ENCODE assay signal across 8 cellular contexts in the genomic region with DNA sequence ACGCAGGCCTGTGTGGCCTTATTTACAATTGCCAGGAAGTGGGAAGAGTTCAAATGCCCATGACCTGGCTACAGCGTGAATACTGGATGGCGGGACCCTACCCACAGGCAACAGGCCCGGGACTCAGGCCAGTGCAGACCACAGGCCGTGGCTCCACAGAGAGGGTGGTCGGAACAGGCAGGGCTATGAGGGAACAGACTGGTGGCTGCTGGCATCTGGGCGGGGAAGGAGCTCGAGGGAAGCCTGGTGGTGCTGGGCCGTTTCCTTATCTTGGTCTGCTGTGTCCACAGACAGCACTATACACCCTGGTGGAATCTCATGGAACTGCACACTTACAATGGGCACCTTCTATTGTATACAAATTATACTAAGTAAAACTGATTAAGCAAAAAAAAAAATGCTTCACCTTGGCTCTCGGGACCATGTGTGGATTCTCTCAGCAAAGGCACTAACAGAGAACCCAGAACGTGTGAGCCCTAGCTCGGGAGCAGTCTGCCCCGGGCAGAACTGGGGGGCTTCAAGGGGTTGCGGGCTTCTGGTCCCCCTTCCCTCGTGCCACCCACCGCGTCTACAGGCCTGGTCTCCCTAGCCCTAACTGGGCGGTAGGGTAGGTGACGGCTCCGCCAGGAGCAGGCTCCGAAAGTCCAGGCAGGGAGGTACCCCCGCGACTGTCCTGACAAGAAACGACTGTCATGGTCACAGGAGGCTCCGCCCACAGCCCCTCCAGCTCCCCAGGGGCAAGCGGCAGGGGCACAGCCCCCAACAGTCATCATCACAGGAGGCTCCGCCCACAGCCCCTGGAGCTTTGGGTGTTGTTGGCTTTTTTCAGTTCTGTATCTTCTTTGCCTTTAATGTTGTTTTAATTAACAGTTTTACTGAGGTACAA. TPM values are rescaled to one million over a fixed set of nuclear protein-coding genes. Genes with fewer than 3 reads are reported as not detected.
A peak's percentile ranks its signal among the peaks of the same experiment; 100 is the strongest.
DNase-seq lines count a peak whose midpoint lies in the region; ATAC-seq, FAIRE-seq and TF ChIP-seq lines count a peak whose summit lies in the region.

No MANE protein-coding gene starts in this region.

- no peaks in the 10 kb centered on the region for H3K9me3 Mint-ChIP-seq in Caco-2 (ENCODE audit: unreplicated experiment)
- H3K9me3 Mint-ChIP-seq in GM23338 = no peaks in the 10 kb centered on the region

- CTCF ChIA-PET in Caco-2 (lab: Charles Lee) (interaction anchor here (0.5 to 1.2 kb wide), 9 partner anchors 8 to 322 kb away, joined by 3 to 16 read pairs (median 5); partner anchors contain the start of gene CEP131), OCI-LY7 (lab: Charles Lee; ENCODE audit: unreplicated experiment) (interaction anchor here (0.5 kb wide), 1 partner anchor 99 kb away, joined by 3 read pairs; no protein-coding TSS in a partner anchor)

- H3K4me3 ChIP-seq in Caco-2 (ENCODE audit: low read depth, low read length) (no peak overlapping the region), GM23338 (no peak overlapping the region), OCI-LY7 (ENCODE audit: low read depth, low read length, poor library complexity, severe bottlenecking) (no peak overlapping the region), bronchial epithelial cell (ENCODE audit: low read depth, low read length) (no peak overlapping the region), testis (no peak overlapping the region)

- no peak for FAIRE-seq in bronchial epithelial cell (lab: Jason Lieb, UNC)

- H4K20me1 ChIP-seq in GM23338 (replicated peaks; ENCODE audit: insufficient read depth) = no peaks in the 10 kb centered on the region
- no peaks in the 10 kb centered on the region for H4K20me1 ChIP-seq in OCI-LY7 (ENCODE audit: insufficient read depth, low read length)

- no peak overlapping the region for H3K4me3 Mint-ChIP-seq in Caco-2 (ENCODE audit: unreplicated experiment)
- no peak overlapping the region for H3K4me3 Mint-ChIP-seq in GM23338

- 70 to 72% methylated on average over 27 of the region's 27 CpGs for WGBS in testis, 2 donors

- ATAC-seq in GM23338 = peak; percentile 84
- ATAC-seq in left colon = peak; percentile 94
- ATAC-seq in HG02571 (IDR thresholded peaks at IDR 0.05; ENCODE audit: unreplicated experiment) = no peak

- H3K36me3 Mint-ChIP-seq in Caco-2 (ENCODE audit: insufficient read depth, unreplicated experiment) (peaks cover 6% of the 10 kb centered on the region), GM23338 (ENCODE audit: low read depth) (peaks cover 7% of the 10 kb centered on the region; the same call in 2 of the 3 replicates)

- no peaks in the 10 kb centered on the region for H3K9me2 ChIP-seq in GM23338 (ENCODE audit: insufficient read depth)
- no peaks in the 10 kb centered on the region for H3K9me2 ChIP-seq in OCI-LY7 (ENCODE audit: insufficient read depth, low read length)

- H3F3A ChIP-seq in GM23338 (replicated peaks; ENCODE audit: low read depth) = no peaks in the 10 kb centered on the region

- no peaks in the 10 kb centered on the region for H3K4me1 ChIP-seq in Caco-2
- no peaks in the 10 kb centered on the region for H3K4me1 ChIP-seq in GM23338 (ENCODE audit: insufficient read depth)
- peaks cover 7% of the 10 kb centered on the region for H3K4me1 ChIP-seq in OCI-LY7 (ENCODE audit: insufficient read depth, low read length, poor library complexity, severe bottlenecking)
- H3K4me1 ChIP-seq in testis = peaks cover 20% of the 10 kb centered on the region

- H3K27ac Mint-ChIP-seq in Caco-2 (ENCODE audit: unreplicated experiment) (no peak overlapping the region), GM23338 (no peak overlapping the region)

- no peaks in the 10 kb centered on the region for H3K27me3 ChIP-seq in Caco-2 (replicated peaks; ENCODE audit: control insufficient read depth, insufficient read depth, low read length)
- no peaks in the 10 kb centered on the region for H3K27me3 ChIP-seq in GM23338 (ENCODE audit: insufficient read depth)
- H3K27me3 ChIP-seq in bronchial epithelial cell (ENCODE audit: control insufficient read depth, insufficient read depth, low read length) = no peaks in the 10 kb centered on the region
- H3K27me3 ChIP-seq in testis = no peaks in the 10 kb centered on the region

- intact Hi-C loops in Caco-2 (cut with micrococcal nuclease; ENCODE audit: unreplicated experiment) = loop anchor here (1.0 kb wide), 1 partner anchor 59 kb away; no protein-coding TSS in a partner anchor
- intact Hi-C loops in OCI-LY7 (cut with micrococcal nuclease; ENCODE audit: unreplicated experiment) = loop anchor here (1.0 kb wide), 1 partner anchor 59 kb away; no protein-coding TSS in a partner anchor
- intact Hi-C loops in left colon (cut with DNase I, micrococcal nuclease) = no loop called here
- intact Hi-C loops in testis (cut with DNase I; ENCODE audit: low total_unique reads) = no loop called here

- BruUV-seq in Caco-2 (replicated peaks; lab: Mats Ljungman, UMichigan) = no TSS peak
- no TSS peak for BruUV-seq in OCI-LY7 (replicated peaks; lab: Mats Ljungman, UMichigan)

- H3K36me3 ChIP-seq in Caco-2 (ENCODE audit: control insufficient read depth, insufficient read depth, low read length) (no peaks in the 10 kb centered on the region), GM23338 (ENCODE audit: insufficient read depth) (no peaks in the 10 kb centered on the region; the same call in 1 of the 2 replicates), OCI-LY7 (ENCODE audit: insufficient read depth, low read length) (peaks cover 39% of the 10 kb centered on the region), bronchial epithelial cell (ENCODE audit: control insufficient read depth, insufficient read depth, low read length) (peaks cover 1% of the 10 kb centered on the region), testis (ENCODE audit: low read depth, missing control alignments) (no peaks in the 10 kb centered on the region)

- no peaks in the 10 kb centered on the region for H3K79me2 ChIP-seq in GM23338 (replicated peaks; ENCODE audit: insufficient read depth)
- H3K79me2 ChIP-seq in OCI-LY7 (ENCODE audit: insufficient read depth, low read depth, low read length) = no peaks in the 10 kb centered on the region

- DNase-seq in Caco-2 (peak; percentile 75 to 79), GM23338 (ENCODE audit: low spot score) (peak; percentile 73), OCI-LY7 (ENCODE audit: low spot score) (peak; percentile 75), bronchial epithelial cell (ENCODE audit: low read depth) (peak; percentile 57), left colon (peak; percentile 62 to 66), testis (peak; percentile 85), NCI-H1105 treated with DMSO at 0.1 percent for 48 hours (lab: John Stamatoyannopoulos, UW) (no peak)

- no peaks in the 10 kb centered on the region for H3K4me1 Mint-ChIP-seq in Caco-2 (ENCODE audit: low read depth, unreplicated experiment)
- no peaks in the 10 kb centered on the region for H3K4me1 Mint-ChIP-seq in GM23338

- TF ChIP-seq CTCF in Caco-2 (IDR thresholded peaks at IDR 0.05; ENCODE audit: insufficient read depth in 1 of 2, low read depth in 1 of 2, low read length in 1 of 2, severe bottlenecking in 1 of 2, unreplicated experiment in 1 of 2) (peak; percentile 61 to 75), GM23338 (conservative IDR thresholded peaks at IDR 0.05; ENCODE audit: low read depth in 2 of 2) (peak; percentile 29 to 46), OCI-LY7 (conservative IDR thresholded peaks at IDR 0.05; ENCODE audit: low read length) (peak; percentile 80), bronchial epithelial cell (IDR thresholded peaks at IDR 0.05; ENCODE audit: insufficient read depth, low read length, severe bottlenecking) (peak; percentile 64), testis (IDR thresholded peaks at IDR 0.05) (peak; percentile 70 to 84 (median 83))

- POLR2A ChIA-PET in Caco-2 (lab: Charles Lee) = interaction anchor here (0.7 kb wide), 1 partner anchor 198 kb away, joined by 3 read pairs; no protein-coding TSS in a partner anchor
- POLR2A ChIA-PET in OCI-LY7 (lab: Charles Lee) = interaction anchor here (0.7 kb wide), 1 partner anchor 178 kb away, joined by 3 read pairs; no protein-coding TSS in a partner anchor

- H2AFZ ChIP-seq in GM23338 (no peak overlapping the region), OCI-LY7 (ENCODE audit: low read length) (no peak overlapping the region)

- H3K27me3 Mint-ChIP-seq in Caco-2 (ENCODE audit: insufficient read depth, unreplicated experiment) = no peaks in the 10 kb centered on the region
- peaks cover 6% of the 10 kb centered on the region for H3K27me3 Mint-ChIP-seq in GM23338 (ENCODE audit: insufficient read depth, low read depth, poor library complexity)

- no peak for TF ChIP-seq POLR2A in testis (IDR thresholded peaks at IDR 0.05)

- H3K4me2 ChIP-seq in GM23338 (no peak overlapping the region), OCI-LY7 (ENCODE audit: low read length) (no peak overlapping the region)

- H3K9me3 ChIP-seq in Caco-2 = no peaks in the 10 kb centered on the region
- no peaks in the 10 kb centered on the region for H3K9me3 ChIP-seq in OCI-LY7 (ENCODE audit: low read length)
- H3K9me3 ChIP-seq in testis = no peaks in the 10 kb centered on the region

- H3K27ac ChIP-seq in GM23338 (ENCODE audit: low read depth) (0 out of 2 replicates have a peak overlapping the region, but pooled peaks have one; percentile 36), OCI-LY7 (ENCODE audit: low read depth, low read length, poor library complexity, severe bottlenecking) (no peak overlapping the region), testis (no peak overlapping the region)

RNA-seq across cellular contexts. Expression of gene CEP131, which starts 21.8 kb away (rescaled TPM):
- total RNA-seq in Caco-2 (2022) (28.4 and 29.4 TPM in 2 replicates), OCI-LY7 (2022) (36.0 and 38.6 TPM in 2 replicates), bronchial epithelial cell (7.9 and 9.2 TPM in 2 replicates), left colon (1 to 10 TPM; 4.7 to 9.5 TPM), testis (10 to 100 TPM; 42.9 to 48.7 TPM)
- total RNA-seq in GM23338 (2014; rRNA removed; shearing (Covaris generic)) = 29.0 and 35.5 TPM in 2 replicates
- polyA plus RNA-seq in GM23338 (2016; fragmentation: Nextera tagmentation; extraction: Ambion mirVana) (26.8 and 29.4 TPM in 2 replicates), testis (ENCODE audit: insufficient read depth, low read depth, low replicate concordance) (28.9 TPM)
- 32.9 and 35.0 TPM in 2 replicates for total RNA-seq in OCI-LY7 (2014; rRNA removed; shearing (Covaris generic))

RNA-seq across cellular contexts. Expression of gene AATK, which starts 34.9 kb away (rescaled TPM):
- 26.4 and 26.6 TPM in 2 replicates for total RNA-seq in Caco-2 (2022)
- 2.3 and 5.0 TPM in 2 replicates for total RNA-seq in GM23338 (2014; rRNA removed; shearing (Covaris generic))
- 1.1 and 1.3 TPM in 2 replicates for polyA plus RNA-seq in GM23338 (2016; fragmentation: Nextera tagmentation; extraction: Ambion mirVana)
- total RNA-seq in OCI-LY7 (2014; rRNA removed; shearing (Covaris generic)) = 0.03 TPM in 1 of 2 replicates, not detected in the other
- total RNA-seq in OCI-LY7 (2022) = not detected in 2 replicates
- 0.51 and 0.79 TPM in 2 replicates for total RNA-seq in bronchial epithelial cell
- 10 to 100 TPM in 1 of 2 donors, 1 to 10 TPM in 1; 3.4 to 37.0 TPM for total RNA-seq in left colon
- 1 to 10 TPM; 3.8 to 5.6 TPM for total RNA-seq in testis
- polyA plus RNA-seq in testis (ENCODE audit: insufficient read depth, low read depth, low replicate concordance) = 3.5 TPM

RNA-seq across cellular contexts. Expression of gene PVALEF, which starts 35.6 kb away (rescaled TPM):
- total RNA-seq in Caco-2 (2022) (0.58 TPM in 1 of 2 replicates, not detected in the other), OCI-LY7 (2022) (not detected in 2 replicates), bronchial epithelial cell (not detected in 2 replicates), left colon (not detected), testis (not detected)
- not detected in 2 replicates for total RNA-seq in GM23338 (2014; rRNA removed; shearing (Covaris generic))
- polyA plus RNA-seq in GM23338 (2016; fragmentation: Nextera tagmentation; extraction: Ambion mirVana) (not detected in 2 replicates), testis (ENCODE audit: insufficient read depth, low read depth, low replicate concordance) (not detected)
- not detected in 2 replicates for total RNA-seq in OCI-LY7 (2014; rRNA removed; shearing (Covaris generic))

RNA-seq across cellular contexts. Expression of gene TEPSIN, which starts 37.9 kb away (rescaled TPM):
- total RNA-seq in Caco-2 (2022) (38.7 and 40.3 TPM in 2 replicates), OCI-LY7 (2022) (75.3 and 78.9 TPM in 2 replicates), bronchial epithelial cell (5.8 and 7.8 TPM in 2 replicates), left colon (10 to 100 TPM; 34.3 to 34.6 TPM), testis (10 to 100 TPM; 55.4 to 83.0 TPM)
- 25.3 and 37.5 TPM in 2 replicates for total RNA-seq in GM23338 (2014; rRNA removed; shearing (Covaris generic))
- polyA plus RNA-seq in GM23338 (2016; fragmentation: Nextera tagmentation; extraction: Ambion mirVana) (4.4 and 5.5 TPM in 2 replicates), testis (ENCODE audit: insufficient read depth, low read depth, low replicate concordance) (32.0 TPM)
- total RNA-seq in OCI-LY7 (2014; rRNA removed; shearing (Covaris generic)) = 29.7 and 46.4 TPM in 2 replicates

RNA-seq across cellular contexts. Expression of gene NDUFAF8, which starts 38.2 kb away (rescaled TPM):
- total RNA-seq in Caco-2 (2022) = 65.0 and 66.7 TPM in 2 replicates
- 17.9 and 21.5 TPM in 2 replicates for total RNA-seq in GM23338 (2014; rRNA removed; shearing (Covaris generic))
- 156 and 175 TPM in 2 replicates for polyA plus RNA-seq in GM23338 (2016; fragmentation: Nextera tagmentation; extraction: Ambion mirVana)
- total RNA-seq in OCI-LY7 (2014; rRNA removed; shearing (Covaris generic)) = 129 and 161 TPM in 2 replicates
- total RNA-seq in OCI-LY7 (2022) = 151 and 165 TPM in 2 replicates
- 31.6 and 49.2 TPM in 2 replicates for total RNA-seq in bronchial epithelial cell
- 10 to 100 TPM; 23.2 to 29.9 TPM for total RNA-seq in left colon
- total RNA-seq in testis = 10 to 100 TPM; 61.1 to 63.4 TPM
- 62.5 TPM for polyA plus RNA-seq in testis (ENCODE audit: insufficient read depth, low read depth, low replicate concordance)

Comparison
In these comparisons a context has a peak if more than half of its experiments do, and no peak if none do; other contexts are left out.
1. intact Hi-C loops: an anchor here in Caco-2 (1.0 kb wide) and OCI-LY7 (1.0 kb wide); none called in left colon and testis.